18 cellular contexts compared by ENCODE assay signal in the genomic region with DNA sequence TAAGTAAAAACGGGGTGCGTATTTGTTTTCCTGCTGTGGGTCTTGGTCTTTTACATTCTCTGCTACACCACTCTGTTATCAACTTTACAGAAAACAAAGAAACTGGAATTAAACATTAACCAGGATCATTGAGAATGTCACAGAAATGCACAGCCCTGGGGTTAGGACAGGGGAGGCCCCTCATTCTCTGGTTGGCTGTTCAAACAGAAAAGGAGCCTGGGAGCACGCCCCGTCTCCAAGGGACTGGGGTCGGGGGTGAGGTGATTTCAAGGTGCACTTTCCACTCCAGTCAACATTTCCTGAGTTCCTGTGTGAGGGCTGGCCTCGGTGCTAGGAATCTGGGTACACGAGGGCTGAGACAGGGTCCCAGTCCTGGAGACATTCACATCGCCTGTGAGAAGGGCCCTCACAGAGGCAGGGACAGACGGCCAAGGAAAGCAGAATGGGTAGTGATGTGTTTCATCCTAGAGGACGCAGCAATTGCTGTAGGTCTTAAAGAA. TPM values are rescaled to one million over a fixed set of nuclear protein-coding genes. Genes with fewer than 3 reads are reported as not detected.
DNase-seq lines count a peak whose midpoint lies in the region; ATAC-seq, FAIRE-seq and TF ChIP-seq lines count a peak whose summit lies in the region.
"Had no signal": no experiment of that assay in that cellular context is flagged by ENCODE, and none has a peak within 500 bp of the region (broad histone marks: within the 10 kb centered on the region; RNA-seq: fewer than 3 reads in every experiment).

No MANE protein-coding gene starts in this region.

- H3K4me1 Mint-ChIP-seq in type B pancreatic cell (ENCODE audit: unreplicated experiment) (peaks cover 4% of the 10 kb centered on the region), osteocyte (ENCODE audit: unreplicated experiment) (peaks cover 20% of the 10 kb centered on the region)

- DNase-seq in HCT116 (ENCODE audit: low read depth, low spot score) (no peak), body of pancreas (no peak), HepG2 (ENCODE audit: low spot score) (peak; percentile 83), type B pancreatic cell (ENCODE audit: extremely low spot score, unreplicated experiment) (no peak), iPS-NIHi11 (ENCODE audit: low spot score) (no peak), osteocyte (ENCODE audit: extremely low spot score, unreplicated experiment) (no peak)
- no peak for DNase-seq in stimulated activated CD4-positive, alpha-beta T cell treated with anti-CD3 and anti-CD28 coated beads, Interleukin-1b, Interleukin-23, amount 100 ng/mL, for 48 hours
- DNase-seq: BE2C; CD8-positive, alpha-beta memory T cell; IMR-90; Kasumi-1; NCI-H1105 treated with DMSO at 0.1 percent for 48 hours; NCI-H187 treated with DMSO at 0.1 percent for 48 hours; NCI-H446; NCI-H748 treated with DMSO at 0.1 percent for 48 hours had no signal

- FAIRE-seq in HepG2 (lab: Jason Lieb, UNC), result peak; percentile 96
- FAIRE-seq: H54 had no signal

- POLR2A ChIA-PET in HCT116 (lab: Charles Lee), result no interaction called here
- POLR2A ChIA-PET in HepG2 (lab: Yijun Ruan, JAX), result no interaction called here

- H3K36me3 ChIP-seq in HCT116 (ENCODE audit: control insufficient read depth in 1 of 2, insufficient read depth in 2 of 2, low read length in 2 of 2), result no peaks in the 10 kb centered on the region
- H3K36me3 ChIP-seq in body of pancreas (replicated peaks in 1 of 2; ENCODE audit: insufficient read depth in 1 of 2, low read depth in 2 of 2), result no peaks in the 10 kb centered on the region
- no peaks in the 10 kb centered on the region for H3K36me3 ChIP-seq in HepG2 (replicated peaks in 1 of 2; ENCODE audit: control insufficient read depth in 1 of 2, insufficient read depth in 2 of 2, low read length in 2 of 2)
- H3K36me3 ChIP-seq: BE2C had no signal

- TF ChIP-seq CTCF in HCT116 (IDR thresholded peaks at IDR 0.05 in 2 of 3, conservative IDR thresholded peaks at IDR 0.05 in 1 of 3; ENCODE audit: borderline replicate concordance in 1 of 3, insufficient read depth in 1 of 3, low read depth in 2 of 3, low read length in 2 of 3) (no peak), body of pancreas (IDR thresholded peaks at IDR 0.05) (no peak), HepG2 (CRISPR knock-in tag; IDR thresholded peaks at IDR 0.05) (no peak), type B pancreatic cell (conservative IDR thresholded peaks at IDR 0.05) (no peak), osteocyte (IDR thresholded peaks at IDR 0.05) (no peak)

- H2AFZ ChIP-seq in HCT116 (ENCODE audit: low read depth, low read length, poor library complexity, severe bottlenecking) (no peak overlapping the region), HepG2 (ENCODE audit: low read length) (no peak overlapping the region)

- peaks cover 18% of the 10 kb centered on the region; the same call in 1 of the 2 replicates for H3K79me2 ChIP-seq in HCT116 (ENCODE audit: insufficient read depth, low read length)
- no peaks in the 10 kb centered on the region for H3K79me2 ChIP-seq in HepG2 (ENCODE audit: insufficient read depth, low read length)

- H3K9ac ChIP-seq in HCT116 (ENCODE audit: low read length) (peak overlapping the region; percentile 87; the same call in 1 of the 2 replicates), HepG2 (ENCODE audit: insufficient read depth, low read depth, low read length) (peak overlapping the region; percentile 23; the same call in 1 of the 2 replicates)

- no peaks in the 10 kb centered on the region for H4K20me1 ChIP-seq in HCT116 (ENCODE audit: insufficient read depth)
- no peaks in the 10 kb centered on the region for H4K20me1 ChIP-seq in HepG2 (ENCODE audit: insufficient read depth, low read length)

- H3K4me3 ChIP-seq in HCT116 (replicated peaks in 1 of 2; ENCODE audit: low read depth in 1 of 2, low read length in 2 of 2), result peak overlapping the region in 1 of 2 experiments; percentile 73; a peak in 2 of 4 replicates
- no peak overlapping the region for H3K4me3 ChIP-seq in body of pancreas
- peak overlapping the region in 2 of 3 experiments; percentile 1 to 33; a peak in 3 of 6 replicates for H3K4me3 ChIP-seq in HepG2 (replicated peaks in 1 of 3; ENCODE audit: insufficient read depth in 1 of 3, low read depth in 2 of 3, low read length in 3 of 3)

- TF ChIP-seq EP300 in HepG2 (IDR thresholded peaks at IDR 0.05; ENCODE audit: low read depth in 2 of 2, low read length in 2 of 2) (peak in 1 of 2 experiments; percentile 88; a peak in 2 of 4 replicates), HepG2 (CRISPR knock-in tag; IDR thresholded peaks at IDR 0.05; ENCODE audit: borderline replicate concordance) (no peak)

- H3K4me2 ChIP-seq in HCT116 (ENCODE audit: low read length) (peak overlapping the region; percentile 96), HepG2 (ENCODE audit: low read depth, low read length) (peak overlapping the region; percentile 60)

- no peak for TF ChIP-seq RAD21 in HCT116 (IDR thresholded peaks at IDR 0.05; ENCODE audit: low read depth)
- TF ChIP-seq RAD21 in HepG2 (CRISPR knock-in tag; IDR thresholded peaks at IDR 0.05), result no peak

- TF ChIP-seq POLR2A in HCT116 (IDR thresholded peaks at IDR 0.05; ENCODE audit: borderline replicate concordance, extremely low read depth, insufficient read depth, insufficient read length) (no peak), body of pancreas (IDR thresholded peaks at IDR 0.05) (no peak), HepG2 (IDR thresholded peaks at IDR 0.05; ENCODE audit: insufficient read depth in 1 of 2, low read depth in 2 of 2, low read length in 2 of 2) (peak in 1 of 2 experiments; percentile 73; a peak in 2 of 4 replicates)

- ATAC-seq in HCT116 (no peak), body of pancreas (peak; percentile 53), HepG2 (peak; percentile 86)
- ATAC-seq: Panc1 had no signal

- H3K27me3 Mint-ChIP-seq in type B pancreatic cell (peaks cover 4% of the 10 kb centered on the region), osteocyte (ENCODE audit: unreplicated experiment) (peaks cover 30% of the 10 kb centered on the region)

- in situ Hi-C loops in HepG2 (cut with HindIII; ENCODE audit: extremely low pct_ligation_motif_present, low pct_unique_long_range_greater_than_20kb), result loop anchor here (25.0 kb wide), 1 partner anchor 658 kb away; no protein-coding TSS in a partner anchor

- peaks cover 14% of the 10 kb centered on the region for H3K36me3 Mint-ChIP-seq in type B pancreatic cell
- H3K36me3 Mint-ChIP-seq in osteocyte (ENCODE audit: unreplicated experiment), result peaks cover 5% of the 10 kb centered on the region

- H3K4me3 Mint-ChIP-seq in type B pancreatic cell (peak overlapping the region; percentile 84), osteocyte (ENCODE audit: unreplicated experiment) (no peak overlapping the region)
- H3K4me3 Mint-ChIP-seq: CD8-positive, alpha-beta memory T cell had no signal

- intact Hi-C loops in HCT116 (cut with micrococcal nuclease), result loop anchor here (5.0 kb wide), 1 partner anchor 448 kb away; no protein-coding TSS in a partner anchor
- intact Hi-C loops in body of pancreas (cut with DNase I), result no loop called here
- intact Hi-C loops in HepG2 (cut with micrococcal nuclease; ENCODE audit: unreplicated experiment), result no loop called here

- peak overlapping the region; percentile 95; the same call in 1 of the 2 replicates for H3K27ac ChIP-seq in HCT116 (ENCODE audit: low read depth, low read length)
- H3K27ac ChIP-seq in body of pancreas, result peak overlapping the region in 1 of 4 donors; percentile 38
- peak overlapping the region; percentile 65 for H3K27ac ChIP-seq in HepG2 (ENCODE audit: extremely low read length, insufficient read depth, low read length)

- CTCF ChIA-PET in HCT116 (lab: Charles Lee), result no interaction called here
- CTCF ChIA-PET in HepG2 (lab: Yijun Ruan, JAX; ENCODE audit: low intra/inter-chr PET ratio, low total read pairs), result no interaction called here

- H3K9me3 ChIP-seq in HCT116 (ENCODE audit: control insufficient read depth in 1 of 2, insufficient read depth in 1 of 2, low read depth in 1 of 2, low read length in 2 of 2), result no peaks in the 10 kb centered on the region
- no peaks in the 10 kb centered on the region for H3K9me3 ChIP-seq in body of pancreas
- peaks cover 10% of the 10 kb centered on the region; the same call in 1 of the 2 replicates for H3K9me3 ChIP-seq in HepG2 (ENCODE audit: low read length)
- H3K9me3 ChIP-seq: BE2C had no signal

- no peaks in the 10 kb centered on the region for H3K9me2 ChIP-seq in HCT116 (ENCODE audit: insufficient read depth)

- H3K27ac Mint-ChIP-seq in type B pancreatic cell, result no peak overlapping the region
- H3K27ac Mint-ChIP-seq in osteocyte (ENCODE audit: unreplicated experiment), result no peak overlapping the region
- H3K27ac Mint-ChIP-seq: CD8-positive, alpha-beta memory T cell had no signal

- 27 to 36% methylated on average over 9 to 10 of the region's 10 CpGs for WGBS in body of pancreas, 2 donors
- 0% methylated on average over 10 of the region's 10 CpGs for WGBS in HepG2 (ENCODE audit: low lambda C conversion rate)

- H3K27me3 ChIP-seq in HCT116 (ENCODE audit: insufficient read depth, low read length) (no peaks in the 10 kb centered on the region), body of pancreas (no peaks in the 10 kb centered on the region), HepG2 (ENCODE audit: control insufficient read depth in 1 of 2, insufficient read depth in 2 of 2, low read length in 2 of 2) (no peaks in the 10 kb centered on the region)
- H3K27me3 ChIP-seq: BE2C had no signal

- peaks cover 34 to 80% of the 10 kb centered on the region in 2 experiments for H3K4me1 ChIP-seq in HCT116 (ENCODE audit: control insufficient read depth in 1 of 2, insufficient read depth in 2 of 2, low read length in 2 of 2)
- H3K4me1 ChIP-seq in body of pancreas, result peaks cover 30% of the 10 kb centered on the region
- H3K4me1 ChIP-seq in HepG2 (ENCODE audit: insufficient read depth, low read length), result peaks cover 78% of the 10 kb centered on the region

- H3K9me3 Mint-ChIP-seq in type B pancreatic cell (peaks cover 6% of the 10 kb centered on the region), osteocyte (ENCODE audit: unreplicated experiment) (peaks cover 12% of the 10 kb centered on the region)

- RAD21 ChIA-PET in HCT116 (lab: Charles Lee; ENCODE audit: low non-redundant PET in 1 of 2, low total read pairs in 2 of 2, uncharacterized antibody in 2 of 2, unreplicated experiment in 2 of 2), result no interaction called here

- no TSS peak for BruUV-seq in HCT116 (replicated peaks; lab: Mats Ljungman, UMichigan)
- no TSS peak for BruUV-seq in HepG2 (replicated peaks; lab: Mats Ljungman, UMichigan)

RNA-seq across cellular contexts. Expression of a gene that starts 30.3 kb away (rescaled TPM):
- total RNA-seq in HCT116 (2021; ENCODE audit: unreplicated experiment) (not detected), body of pancreas (not detected), HepG2 (2016; rRNA removed; fragmentation: Illumina TruSeq; extraction: Trizol) (16.3 and 27.7 TPM in 2 replicates), type B pancreatic cell (ENCODE audit: low replicate concordance) (not detected in 2 replicates), osteocyte (not detected in 2 replicates)
- polyA plus RNA-seq in HCT116 (2012), result 0.03 TPM in 1 of 2 replicates, not detected in the other
- 4.8 and 4.9 TPM in 2 replicates for total RNA-seq in HepG2 (2016; cell fraction: cytosol; rRNA removed; fragmentation: Illumina TruSeq; extraction: Trizol; ENCODE audit: low read depth)
- total RNA-seq in HepG2 (2016; cell fraction: insoluble cytoplasmic fraction; rRNA removed; fragmentation: Illumina TruSeq; extraction: Trizol), result 11.8 and 26.8 TPM in 2 replicates
- total RNA-seq in HepG2 (2016; cell fraction: membrane; rRNA removed; fragmentation: Illumina TruSeq; extraction: Trizol), result 14.4 and 15.6 TPM in 2 replicates
- total RNA-seq in HepG2 (2016; cell fraction: nucleus; rRNA removed; fragmentation: Illumina TruSeq; extraction: Trizol), result 34.1 and 42.6 TPM in 2 replicates
- polyA plus RNA-seq in HepG2 (2011; rRNA removed), result 26.7 and 29.3 TPM in 2 replicates
- 12.6 and 16.6 TPM in 2 replicates for polyA plus RNA-seq in HepG2 (2011; cell fraction: cytosol; rRNA removed)
- polyA plus RNA-seq in HepG2 (2011; cell fraction: nucleus; rRNA removed), result 18.2 and 18.5 TPM in 2 replicates
- polyA plus RNA-seq in HepG2 (2012), result 19.0 and 20.2 TPM in 2 replicates
- polyA plus RNA-seq in HepG2 (2016; cell fraction: cytosol; fragmentation: Illumina TruSeq; extraction: Trizol; ENCODE audit: low read depth), result 8.8 and 9.3 TPM in 2 replicates
- 27.5 and 38.0 TPM in 2 replicates for polyA plus RNA-seq in HepG2 (2016; cell fraction: insoluble cytoplasmic fraction; fragmentation: Illumina TruSeq; extraction: Trizol; ENCODE audit: low read depth)
- polyA plus RNA-seq in HepG2 (2016; cell fraction: membrane; fragmentation: Illumina TruSeq; extraction: Trizol; ENCODE audit: low read depth), result 18.2 and 23.6 TPM in 2 replicates
- polyA plus RNA-seq in HepG2 (2016; cell fraction: nucleus; fragmentation: Illumina TruSeq; extraction: Trizol; ENCODE audit: insufficient read depth, low read depth), result 100 and 101 TPM in 2 replicates
- polyA minus RNA-seq in HepG2 (2011; rRNA and poly(A)+ RNA removed; ENCODE audit: low replicate concordance), result 66.5 TPM in 1 of 2 replicates, not detected in the other
- 19.2 and 22.2 TPM in 2 replicates for polyA minus RNA-seq in HepG2 (2011; cell fraction: cytosol; rRNA and poly(A)+ RNA removed)
- polyA minus RNA-seq in HepG2 (2011; cell fraction: nucleus; rRNA and poly(A)+ RNA removed), result 6.3 and 7.8 TPM in 2 replicates
- total RNA-seq: CD8-positive, alpha-beta memory T cell; IMR-90 had no signal
- polyA plus RNA-seq: AG04450; CD8-positive, alpha-beta memory T cell had no signal

RNA-seq across cellular contexts. Expression of a gene that starts 48.7 kb away (rescaled TPM):
- not detected for total RNA-seq in HCT116 (2021; ENCODE audit: unreplicated experiment)
- polyA plus RNA-seq in HCT116 (2012), result 0.02 and 0.03 TPM in 2 replicates
- under 1 TPM in 1 of 2 donors, not detected in 1; 0.26 TPM for total RNA-seq in body of pancreas
- total RNA-seq in HepG2 (2016; rRNA removed; fragmentation: Illumina TruSeq; extraction: Trizol), result not detected in 2 replicates
- total RNA-seq in HepG2 (2016; cell fraction: cytosol; rRNA removed; fragmentation: Illumina TruSeq; extraction: Trizol; ENCODE audit: low read depth), result not detected in 2 replicates
- not detected in 2 replicates for total RNA-seq in HepG2 (2016; cell fraction: insoluble cytoplasmic fraction; rRNA removed; fragmentation: Illumina TruSeq; extraction: Trizol)
- not detected in 2 replicates for total RNA-seq in HepG2 (2016; cell fraction: membrane; rRNA removed; fragmentation: Illumina TruSeq; extraction: Trizol)
- not detected in 2 replicates for total RNA-seq in HepG2 (2016; cell fraction: nucleus; rRNA removed; fragmentation: Illumina TruSeq; extraction: Trizol)
- not detected in 2 replicates for polyA plus RNA-seq in HepG2 (2011; rRNA removed)
- not detected in 2 replicates for polyA plus RNA-seq in HepG2 (2011; cell fraction: cytosol; rRNA removed)
- not detected in 2 replicates for polyA plus RNA-seq in HepG2 (2011; cell fraction: nucleus; rRNA removed)
- polyA plus RNA-seq in HepG2 (2012), result not detected in 2 replicates
- polyA plus RNA-seq in HepG2 (2016; cell fraction: cytosol; fragmentation: Illumina TruSeq; extraction: Trizol; ENCODE audit: low read depth), result not detected in 2 replicates
- polyA plus RNA-seq in HepG2 (2016; cell fraction: insoluble cytoplasmic fraction; fragmentation: Illumina TruSeq; extraction: Trizol; ENCODE audit: low read depth), result not detected in 2 replicates
- polyA plus RNA-seq in HepG2 (2016; cell fraction: membrane; fragmentation: Illumina TruSeq; extraction: Trizol; ENCODE audit: low read depth), result not detected in 2 replicates
- not detected in 2 replicates for polyA plus RNA-seq in HepG2 (2016; cell fraction: nucleus; fragmentation: Illumina TruSeq; extraction: Trizol; ENCODE audit: insufficient read depth, low read depth)
- 0.05 TPM in 1 of 2 replicates, not detected in the other for polyA minus RNA-seq in HepG2 (2011; rRNA and poly(A)+ RNA removed; ENCODE audit: low replicate concordance)
- polyA minus RNA-seq in HepG2 (2011; cell fraction: cytosol; rRNA and poly(A)+ RNA removed), result not detected in 2 replicates
- polyA minus RNA-seq in HepG2 (2011; cell fraction: nucleus; rRNA and poly(A)+ RNA removed), result not detected in 2 replicates
- 0.05 and 0.07 TPM in 2 replicates for total RNA-seq in type B pancreatic cell (ENCODE audit: low replicate concordance)
- 0.18 and 0.27 TPM in 2 replicates for total RNA-seq in osteocyte
- total RNA-seq: CD8-positive, alpha-beta memory T cell had no signal
- polyA plus RNA-seq: CD8-positive, alpha-beta memory T cell had no signal

Comparison
In these comparisons a context has a peak if more than half of its experiments do, and no peak if none do; other contexts are left out.
1. H3K4me3 ChIP-seq: peak in HepG2 (2 of 3); none in body of pancreas (0 of 2).